ENCODE assay signal across 8 cellular contexts in the genomic region with DNA sequence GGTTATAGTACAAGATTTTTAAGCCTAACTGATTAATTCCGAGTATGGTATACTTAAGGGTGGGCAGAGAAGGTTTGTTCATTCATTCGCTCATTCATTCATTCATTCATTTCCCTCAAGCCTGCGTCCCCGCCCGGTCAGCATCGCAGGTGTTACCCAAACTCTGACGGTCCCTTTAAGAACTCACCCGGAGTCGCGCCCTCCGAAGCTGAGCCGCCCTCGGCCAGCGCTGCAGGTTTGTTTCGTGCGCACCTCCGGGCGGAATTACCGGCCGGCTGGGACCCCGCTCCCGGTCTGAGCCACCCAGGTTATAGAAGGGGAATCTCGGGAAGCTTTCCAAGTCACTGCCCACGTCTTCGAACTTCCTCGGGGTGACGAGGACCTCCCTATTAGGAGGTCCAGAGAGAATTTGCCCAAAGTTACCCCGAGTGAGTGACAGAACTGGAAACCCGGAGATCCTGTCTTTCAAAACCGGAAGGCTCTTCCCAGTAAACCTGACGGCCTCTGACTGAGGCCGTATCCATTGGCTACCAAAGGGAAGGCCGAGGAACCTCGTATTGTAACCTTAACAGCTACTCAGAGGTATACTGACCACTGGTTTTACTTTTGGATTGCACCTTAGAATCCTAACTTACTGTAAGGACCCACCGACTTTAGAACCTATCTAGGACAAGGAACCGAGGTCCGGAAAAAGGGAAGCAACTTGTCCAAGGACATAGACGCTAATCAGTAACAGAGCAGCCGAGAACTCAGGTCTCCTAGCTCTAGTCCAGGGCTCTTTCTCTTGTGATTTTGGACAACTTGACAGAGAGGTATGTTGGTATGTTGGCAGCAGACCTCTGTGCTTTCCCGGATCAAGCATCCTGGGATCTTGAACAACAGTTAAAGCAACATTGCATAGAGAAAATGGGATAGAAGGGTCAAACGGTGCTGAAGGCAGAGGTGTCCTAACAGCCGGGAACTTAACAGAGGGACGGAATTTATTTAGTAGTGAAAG. TPM values are rescaled to one million over a fixed set of nuclear protein-coding genes. Genes with fewer than 3 reads are reported as not detected.
A peak's percentile ranks its signal among the peaks of the same experiment; 100 is the strongest.
DNase-seq lines count a peak whose midpoint lies in the region; ATAC-seq lines count a peak whose summit lies in the region.

No MANE protein-coding gene starts in this region.

- H3K27ac ChIP-seq in subcutaneous abdominal adipose tissue (ENCODE audit: low read depth, low read length): peak overlapping the region; percentile 90

- ATAC-seq in Right ventricle myocardium inferior: peak; percentile 20
- no peak for ATAC-seq in HG03432 (IDR thresholded peaks at IDR 0.05; ENCODE audit: unreplicated experiment)

- H3K9ac ChIP-seq in subcutaneous abdominal adipose tissue (ENCODE audit: low read length in 5 of 5): peak overlapping the region in 4 of 5 donors; percentile 78 to 90 (median 86)

- DNase-seq in Right ventricle myocardium inferior (ENCODE audit: missing footprints) (peak; percentile 60), cardiac septum (ENCODE audit: low spot score) (no peak), LoVo (ENCODE audit: low spot score) (peak; percentile 69), UCSD-AML1 (lab: John Stamatoyannopoulos, UW; ENCODE audit: unreplicated experiment) (peak; percentile 34), ecto neural progenitor cell (ENCODE audit: low spot score) (peak; percentile 65), medulla oblongata (ENCODE audit: extremely low spot score) (peak; percentile 40)

- peaks cover 0 to 27% (median 26%) of the 10 kb centered on the region in 5 donors for H3K4me1 ChIP-seq in subcutaneous abdominal adipose tissue (ENCODE audit: control insufficient read depth in 5 of 5, insufficient read depth in 5 of 5, low read length in 5 of 5)

- intact Hi-C loops in Right ventricle myocardium inferior (cut with DNase I) (no loop called here), cardiac septum (cut with DNase I) (loop anchor here (5.0 kb wide), 1 partner anchor 53 kb away; no protein-coding TSS in a partner anchor)

- no peaks in the 10 kb centered on the region for H3K27me3 ChIP-seq in subcutaneous abdominal adipose tissue (ENCODE audit: control insufficient read depth in 5 of 5, insufficient read depth in 4 of 5, low read length in 5 of 5)

- no peaks in the 10 kb centered on the region for H3K9me3 ChIP-seq in subcutaneous abdominal adipose tissue (ENCODE audit: control insufficient read depth in 5 of 5, low read length in 5 of 5)

- H3K36me3 ChIP-seq in subcutaneous abdominal adipose tissue (ENCODE audit: control insufficient read depth in 5 of 5, insufficient read depth in 5 of 5, low read length in 5 of 5): peaks cover 0 to 5% (median 0%) of the 10 kb centered on the region in 5 donors

- H3K4me3 ChIP-seq in subcutaneous abdominal adipose tissue (ENCODE audit: low read depth in 1 of 5, low read length in 5 of 5): peak overlapping the region; percentile 79 to 92 (median 90)

RNA-seq across cellular contexts. Expression of a gene that starts 0.7 kb away (rescaled TPM):
- total RNA-seq in Right ventricle myocardium inferior (48.6 TPM), cardiac septum (113 TPM)
